In genomic region chr12:110249716-110250225, GRCh38 we compare ENCODE assay signal across 10 cellular contexts. TPM values are rescaled to one million over a fixed set of nuclear protein-coding genes. Genes with fewer than 3 reads are reported as not detected.
DNase-seq lines count a peak whose midpoint lies in the region; ATAC-seq, FAIRE-seq and TF ChIP-seq lines count a peak whose summit lies in the region.
"Had no signal": no experiment of that assay in that cellular context is flagged by ENCODE, and none has a peak within 500 bp of the region (broad histone marks: within the 10 kb centered on the region; RNA-seq: fewer than 3 reads in every experiment).

No MANE protein-coding gene starts in this region.

- no peaks in the 10 kb centered on the region for H3K27me3 Mint-ChIP-seq in chondrocyte (ENCODE audit: low read depth)
- H3K27me3 Mint-ChIP-seq in activated T-cell treated with anti-CD3 and anti-CD28 coated beads, Interleukin-2, amount 50 U/mL, for 24 hours: no peaks in the 10 kb centered on the region

- peak in 1 of 2 experiments; percentile 10; a peak in 1 of 4 replicates for TF ChIP-seq POLR2A in HepG2 (IDR thresholded peaks at IDR 0.05; ENCODE audit: insufficient read depth in 1 of 2, low read depth in 2 of 2, low read length in 2 of 2)

- H4K20me1 ChIP-seq in HepG2 (ENCODE audit: insufficient read depth, low read length): no peaks in the 10 kb centered on the region

- no peaks in the 10 kb centered on the region for H3K36me3 ChIP-seq in HepG2 (replicated peaks in 1 of 2; ENCODE audit: control insufficient read depth in 1 of 2, insufficient read depth in 2 of 2, low read length in 2 of 2)
- H3K36me3 ChIP-seq: adrenal gland had no signal

- FAIRE-seq in HepG2 (lab: Jason Lieb, UNC): peak; percentile 84

- H3K4me1 Mint-ChIP-seq in chondrocyte (ENCODE audit: low read depth): peaks cover 52% of the 10 kb centered on the region
- no peaks in the 10 kb centered on the region for H3K4me1 Mint-ChIP-seq in activated T-cell treated with anti-CD3 and anti-CD28 coated beads, Interleukin-2, amount 50 U/mL, for 24 hours (ENCODE audit: low read depth)

- in situ Hi-C loops in HepG2 (cut with HindIII; ENCODE audit: extremely low pct_ligation_motif_present, low pct_unique_long_range_greater_than_20kb): no loop called here

- peak overlapping the region; percentile 2 to 61 (median 17); a peak in 4 of 6 replicates for H3K4me3 ChIP-seq in HepG2 (replicated peaks in 1 of 3; ENCODE audit: insufficient read depth in 1 of 3, low read depth in 2 of 3, low read length in 3 of 3)
- H3K4me3 ChIP-seq: adrenal gland had no signal

- no TSS peak for BruUV-seq in HepG2 (replicated peaks; lab: Mats Ljungman, UMichigan)

- H3K27ac ChIP-seq in HepG2 (ENCODE audit: extremely low read length, insufficient read depth, low read length): peak overlapping the region; percentile 96
- H3K27ac ChIP-seq in temporal lobe (ENCODE audit: low read depth, low read length): peak overlapping the region; percentile 30

- ATAC-seq in HepG2: peak; percentile 49
- ATAC-seq in HG03045 (IDR thresholded peaks at IDR 0.05; ENCODE audit: unreplicated experiment): no peak

- TF ChIP-seq CTCF in chondrocyte (IDR thresholded peaks at IDR 0.05): no peak
- no peak for TF ChIP-seq CTCF in HepG2 (CRISPR knock-in tag; IDR thresholded peaks at IDR 0.05)

- H3K9me3 Mint-ChIP-seq in chondrocyte (ENCODE audit: low read depth): no peaks in the 10 kb centered on the region
- no peaks in the 10 kb centered on the region for H3K9me3 Mint-ChIP-seq in activated T-cell treated with anti-CD3 and anti-CD28 coated beads, Interleukin-2, amount 50 U/mL, for 24 hours
- H3K9me3 Mint-ChIP-seq: neural crest cell had no signal

- no peaks in the 10 kb centered on the region for H3K9me3 ChIP-seq in HepG2 (ENCODE audit: low read length)
- H3K9me3 ChIP-seq: adrenal gland had no signal

- POLR2A ChIA-PET in HepG2 (lab: Yijun Ruan, JAX): interaction anchor here (0.5 to 5.4 kb wide), 11 partner anchors 8 to 170 kb away, joined by 3 to 77 read pairs (median 3); partner anchors contain the start of gene ATP2A2

- peak overlapping the region; percentile 76 for H3K27ac Mint-ChIP-seq in chondrocyte (ENCODE audit: unreplicated experiment)
- H3K27ac Mint-ChIP-seq in activated T-cell treated with anti-CD3 and anti-CD28 coated beads, Interleukin-2, amount 50 U/mL, for 24 hours: no peak overlapping the region

- peak; percentile 70 for DNase-seq in HK-2 (ENCODE audit: unreplicated experiment)
- DNase-seq in chondrocyte (ENCODE audit: low spot score): peak; percentile 74
- DNase-seq in HepG2 (ENCODE audit: low spot score): peak; percentile 74
- no peak for DNase-seq in OCI-M2 (lab: John Stamatoyannopoulos, UW; ENCODE audit: unreplicated experiment)
- no peak for DNase-seq in SHP77 (lab: John Stamatoyannopoulos, UW)
- no peak for DNase-seq in activated T-cell treated with anti-CD3 and anti-CD28 coated beads, Interleukin-2, amount 50 U/mL, for 24 hours

- H3K4me1 ChIP-seq in HepG2 (ENCODE audit: insufficient read depth, low read length): peaks cover 83% of the 10 kb centered on the region

- H3K4me3 Mint-ChIP-seq in chondrocyte (ENCODE audit: unreplicated experiment): no peak overlapping the region
- no peak overlapping the region for H3K4me3 Mint-ChIP-seq in activated T-cell treated with anti-CD3 and anti-CD28 coated beads, Interleukin-2, amount 50 U/mL, for 24 hours
- H3K4me3 Mint-ChIP-seq: neural crest cell had no signal

- no peaks in the 10 kb centered on the region for H3K79me2 ChIP-seq in HepG2 (ENCODE audit: insufficient read depth, low read length)

- peak overlapping the region; percentile 92 for H3K4me2 ChIP-seq in HepG2 (ENCODE audit: low read depth, low read length)

- H3K36me3 Mint-ChIP-seq in chondrocyte (ENCODE audit: low read depth): peaks cover 4% of the 10 kb centered on the region
- H3K36me3 Mint-ChIP-seq in activated T-cell treated with anti-CD3 and anti-CD28 coated beads, Interleukin-2, amount 50 U/mL, for 24 hours (ENCODE audit: low read depth): no peaks in the 10 kb centered on the region

- H3K9ac ChIP-seq in HepG2 (ENCODE audit: insufficient read depth, low read depth, low read length): peak overlapping the region; percentile 57

- intact Hi-C loops in HepG2 (cut with micrococcal nuclease; ENCODE audit: unreplicated experiment): no loop called here

- TF ChIP-seq EP300 in HepG2 (IDR thresholded peaks at IDR 0.05; ENCODE audit: low read depth in 2 of 2, low read length in 2 of 2) (no peak), HepG2 (CRISPR knock-in tag; IDR thresholded peaks at IDR 0.05; ENCODE audit: borderline replicate concordance) (no peak)

- 0% methylated on average over 1 of the region's 7 CpGs for WGBS in HepG2 (ENCODE audit: low lambda C conversion rate)

- CTCF ChIA-PET in HepG2 (lab: Yijun Ruan, JAX; ENCODE audit: low intra/inter-chr PET ratio, low total read pairs): interaction anchor here (0.6 kb wide), 1 partner anchor 71 kb away, joined by 3 read pairs; no protein-coding TSS in a partner anchor

- no peaks in the 10 kb centered on the region for H3K27me3 ChIP-seq in HepG2 (ENCODE audit: control insufficient read depth in 1 of 2, insufficient read depth in 2 of 2, low read length in 2 of 2)
- H3K27me3 ChIP-seq: adrenal gland had no signal

- no peak overlapping the region for H2AFZ ChIP-seq in HepG2 (ENCODE audit: low read length)

- 0 out of 2 replicates have a peak, but pooled peaks have one; percentile 12 for TF ChIP-seq RAD21 in HepG2 (CRISPR knock-in tag; IDR thresholded peaks at IDR 0.05)

TF ChIP-seq in HepG2, 621 proteins besides CTCF, POLR2A, EP300 and RAD21 (continues in another document):
- TF ChIP-seq POLR2AphosphoS5 (IDR thresholded peaks at IDR 0.05; ENCODE audit: low read depth, low read length): 0 out of 2 replicates have a peak, but pooled peaks have one; percentile 19
- TF ChIP-seq RFX5 (IDR thresholded peaks at IDR 0.05; ENCODE audit: low read depth, low read length): no peak
- 0 out of 2 replicates have a peak, but pooled peaks have one; percentile 10 for TF ChIP-seq BORCS8-MEF2B (CRISPR knock-in tag; IDR thresholded peaks at IDR 0.05)
- TF ChIP-seq ZNF891 (CRISPR knock-in tag; IDR thresholded peaks at IDR 0.05): no peak
- 0 out of 2 replicates have a peak, but pooled peaks have one; percentile 1 for TF ChIP-seq MEF2D (CRISPR knock-in tag; IDR thresholded peaks at IDR 0.05)
- TF ChIP-seq ZNF138 (CRISPR knock-in tag; IDR thresholded peaks at IDR 0.05; ENCODE audit: low read depth): 0 out of 2 replicates have a peak, but pooled peaks have one; percentile 32
- TF ChIP-seq SKI (IDR thresholded peaks at IDR 0.05; ENCODE audit: partially characterized antibody): no peak
- TF ChIP-seq HNRNPL (IDR thresholded peaks at IDR 0.05; ENCODE audit: low read depth, low read length): 0 out of 2 replicates have a peak, but pooled peaks have one; percentile 49
- peak; percentile 39 for TF ChIP-seq ZFX (CRISPR knock-in tag; IDR thresholded peaks at IDR 0.05; ENCODE audit: low read depth)
- no peak for TF ChIP-seq SNRNP70 (IDR thresholded peaks at IDR 0.05; ENCODE audit: low read depth, low read length)
- TF ChIP-seq HNF4G (IDR thresholded peaks at IDR 0.05; ENCODE audit: borderline replicate concordance, low read depth, low read length): 0 out of 2 replicates have a peak, but pooled peaks have one; percentile 4
- TF ChIP-seq HNF4G (CRISPR knock-in tag; IDR thresholded peaks at IDR 0.05; ENCODE audit: borderline replicate concordance, low read depth): no peak
- no peak for TF ChIP-seq KLF9 (CRISPR knock-in tag; IDR thresholded peaks at IDR 0.05; ENCODE audit: low read depth)
- TF ChIP-seq, protein P1, sequence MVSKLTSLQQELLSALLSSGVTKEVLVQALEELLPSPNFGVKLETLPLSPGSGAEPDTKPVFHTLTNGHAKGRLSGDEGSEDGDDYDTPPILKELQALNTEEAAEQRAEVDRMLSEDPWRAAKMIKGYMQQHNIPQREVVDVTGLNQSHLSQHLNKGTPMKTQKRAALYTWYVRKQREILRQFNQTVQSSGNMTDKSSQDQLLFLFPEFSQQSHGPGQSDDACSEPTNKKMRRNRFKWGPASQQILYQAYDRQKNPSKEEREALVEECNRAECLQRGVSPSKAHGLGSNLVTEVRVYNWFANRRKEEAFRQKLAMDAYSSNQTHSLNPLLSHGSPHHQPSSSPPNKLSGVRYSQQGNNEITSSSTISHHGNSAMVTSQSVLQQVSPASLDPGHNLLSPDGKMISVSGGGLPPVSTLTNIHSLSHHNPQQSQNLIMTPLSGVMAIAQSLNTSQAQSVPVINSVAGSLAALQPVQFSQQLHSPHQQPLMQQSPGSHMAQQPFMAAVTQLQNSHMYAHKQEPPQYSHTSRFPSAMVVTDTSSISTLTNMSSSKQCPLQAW (CRISPR knock-in tag; IDR thresholded peaks at IDR 0.05): peak; percentile 22; the same call in 1 of the 2 replicates
- TF ChIP-seq TBX2 (CRISPR knock-in tag; IDR thresholded peaks at IDR 0.05; ENCODE audit: borderline replicate concordance): peak; percentile 52; the same call in 1 of the 2 replicates

RNA-seq across cellular contexts. Expression of gene ATP2A2, which starts 31.3 kb away (rescaled TPM):
- total RNA-seq in chondrocyte (163 to 218 TPM (median 216 TPM) in 3 replicates), HepG2 (2016; rRNA removed; fragmentation: Illumina TruSeq; extraction: Trizol) (79.2 and 85.5 TPM in 2 replicates), temporal lobe (169 TPM)
- 16.6 and 18.3 TPM in 2 replicates for total RNA-seq in HepG2 (2016; cell fraction: cytosol; rRNA removed; fragmentation: Illumina TruSeq; extraction: Trizol; ENCODE audit: low read depth)
- total RNA-seq in HepG2 (2016; cell fraction: insoluble cytoplasmic fraction; rRNA removed; fragmentation: Illumina TruSeq; extraction: Trizol): 64.3 and 88.8 TPM in 2 replicates
- total RNA-seq in HepG2 (2016; cell fraction: membrane; rRNA removed; fragmentation: Illumina TruSeq; extraction: Trizol): 50.1 and 58.3 TPM in 2 replicates
- 162 and 186 TPM in 2 replicates for total RNA-seq in HepG2 (2016; cell fraction: nucleus; rRNA removed; fragmentation: Illumina TruSeq; extraction: Trizol)
- polyA plus RNA-seq in HepG2 (2011; rRNA removed): 35.4 and 40.8 TPM in 2 replicates
- 19.8 and 24.8 TPM in 2 replicates for polyA plus RNA-seq in HepG2 (2011; cell fraction: cytosol; rRNA removed)
- 106 and 112 TPM in 2 replicates for polyA plus RNA-seq in HepG2 (2011; cell fraction: nucleus; rRNA removed)
- polyA plus RNA-seq in HepG2 (2012): 95.4 and 109 TPM in 2 replicates
- polyA plus RNA-seq in HepG2 (2016; cell fraction: cytosol; fragmentation: Illumina TruSeq; extraction: Trizol; ENCODE audit: low read depth): 7.7 and 8.0 TPM in 2 replicates
- 52.2 and 68.9 TPM in 2 replicates for polyA plus RNA-seq in HepG2 (2016; cell fraction: insoluble cytoplasmic fraction; fragmentation: Illumina TruSeq; extraction: Trizol; ENCODE audit: low read depth)
- polyA plus RNA-seq in HepG2 (2016; cell fraction: membrane; fragmentation: Illumina TruSeq; extraction: Trizol; ENCODE audit: low read depth): 23.7 and 31.5 TPM in 2 replicates
- 193 and 199 TPM in 2 replicates for polyA plus RNA-seq in HepG2 (2016; cell fraction: nucleus; fragmentation: Illumina TruSeq; extraction: Trizol; ENCODE audit: insufficient read depth, low read depth)
- polyA minus RNA-seq in HepG2 (2011; rRNA and poly(A)+ RNA removed; ENCODE audit: low replicate concordance): 88.2 and 101 TPM in 2 replicates
- polyA minus RNA-seq in HepG2 (2011; cell fraction: cytosol; rRNA and poly(A)+ RNA removed): 63.9 and 75.1 TPM in 2 replicates
- 126 and 131 TPM in 2 replicates for polyA minus RNA-seq in HepG2 (2011; cell fraction: nucleus; rRNA and poly(A)+ RNA removed)

Comparison
In these comparisons a context has a peak if more than half of its experiments do, and no peak if none do; other contexts are left out.
1. DNase-seq: peak in HK-2 (single experiment), chondrocyte (single experiment) and HepG2 (single experiment); none in OCI-M2 (single experiment), SHP77 (0 of 2) and activated T-cell treated with anti-CD3 and anti-CD28 coated beads, Interleukin-2, amount 50 U/mL, for 24 hours (single experiment).